ENCODE assay signal across 23 cellular contexts in the genomic region with DNA sequence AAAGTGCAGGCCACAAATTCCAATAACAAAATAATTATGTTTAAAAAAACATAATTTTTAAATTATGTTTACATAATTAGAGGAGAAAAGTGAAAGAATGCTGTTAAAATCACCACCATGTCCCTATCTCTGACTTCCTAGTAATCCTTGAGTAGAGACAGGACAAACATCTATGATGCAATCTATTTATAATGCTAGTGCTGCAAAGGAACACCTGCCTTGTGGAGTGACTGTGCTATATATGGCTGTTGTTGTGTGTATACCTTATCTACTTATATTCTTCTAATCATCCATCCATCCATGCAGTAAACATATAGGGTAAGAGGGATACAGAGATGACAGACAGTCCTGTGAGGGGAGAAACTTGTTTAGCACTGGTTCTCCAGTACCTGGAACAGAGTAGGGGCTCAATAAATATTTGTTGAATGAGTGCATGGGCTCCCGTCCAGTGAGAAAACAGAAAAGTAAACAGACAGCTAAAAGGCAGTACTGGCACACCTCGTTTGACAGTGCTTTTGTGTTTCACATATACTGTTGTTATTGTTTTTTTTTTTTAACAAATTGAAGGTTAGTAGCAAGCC.
DNase-seq lines count a peak whose midpoint lies in the region; ATAC-seq and TF ChIP-seq lines count a peak whose summit lies in the region.
"Had no signal": no experiment of that assay in that cellular context is flagged by ENCODE, and none has a peak within 500 bp of the region (broad histone marks: within the 10 kb centered on the region; RNA-seq: fewer than 3 reads in every experiment).

No MANE protein-coding gene starts in this region.

- POLR2A ChIA-PET in HEK293 (lab: Yijun Ruan, JAX), result no interaction called here

- peaks cover 4% of the 10 kb centered on the region for H3K4me1 Mint-ChIP-seq in progenitor cell of endocrine pancreas (ENCODE audit: low read depth)

- H3K36me3 Mint-ChIP-seq in progenitor cell of endocrine pancreas (ENCODE audit: insufficient read depth), result peaks cover 1% of the 10 kb centered on the region

- H3K4me3 ChIP-seq in HEK293 (ENCODE audit: low read depth, low read length) (no peak overlapping the region), RWPE2 (ENCODE audit: severe bottlenecking) (no peak overlapping the region)
- H3K4me3 ChIP-seq: heart left ventricle, ovary, skin epidermis, uterus had no signal

- H3K27me3 ChIP-seq in RWPE2 (ENCODE audit: insufficient read depth, poor library complexity, severe bottlenecking), result no peaks in the 10 kb centered on the region
- H3K27me3 ChIP-seq: heart left ventricle, ovary, uterus had no signal

- H3K36me3 ChIP-seq in HEK293 (ENCODE audit: control insufficient read depth in 2 of 2, insufficient read depth in 1 of 2, low read length in 2 of 2) (no peaks in the 10 kb centered on the region), RWPE2 (ENCODE audit: low read depth) (no peaks in the 10 kb centered on the region)
- H3K36me3 ChIP-seq: heart left ventricle, ovary, uterus had no signal

- no peak for TF ChIP-seq CTCF in HEK293 (tag by site-specific recombination; IDR thresholded peaks at IDR 0.05)
- TF ChIP-seq CTCF in RWPE2 (IDR thresholded peaks at IDR 0.05; ENCODE audit: poor library complexity, severe bottlenecking), result no peak
- TF ChIP-seq CTCF in progenitor cell of endocrine pancreas (IDR thresholded peaks at IDR 0.05; ENCODE audit: unreplicated experiment), result no peak

- peaks cover 9% of the 10 kb centered on the region for H3K9me3 Mint-ChIP-seq in progenitor cell of endocrine pancreas (ENCODE audit: low read depth)

- H3K27ac ChIP-seq in HEK293 (ENCODE audit: extremely low read depth, low read depth, low read length) (no peak overlapping the region), RWPE2 (ENCODE audit: poor library complexity, severe bottlenecking) (peak overlapping the region; percentile 14)
- H3K27ac ChIP-seq: heart left ventricle, HL-60, KMS-11, ovary, skin epidermis, uterus had no signal

- no peaks in the 10 kb centered on the region for H3K4me1 ChIP-seq in HEK293 (ENCODE audit: control insufficient read depth, insufficient read depth, low read length)
- peaks cover 28% of the 10 kb centered on the region for H3K4me1 ChIP-seq in RWPE2 (ENCODE audit: insufficient read depth, poor library complexity, severe bottlenecking)
- H3K4me1 ChIP-seq: heart left ventricle, uterus had no signal

- H3K4me3 Mint-ChIP-seq in progenitor cell of endocrine pancreas (ENCODE audit: low read depth), result no peak overlapping the region
- H3K4me3 Mint-ChIP-seq: naive B cell had no signal

- H3K27ac Mint-ChIP-seq in progenitor cell of endocrine pancreas, result peak overlapping the region; percentile 15
- H3K27ac Mint-ChIP-seq: naive B cell had no signal

- ATAC-seq in RWPE2 (ENCODE audit: low read depth), result peak; percentile 39
- ATAC-seq in HG03045 (IDR thresholded peaks at IDR 0.05; ENCODE audit: unreplicated experiment), result no peak
- ATAC-seq in HG03457 (IDR thresholded peaks at IDR 0.05; ENCODE audit: unreplicated experiment), result no peak
- ATAC-seq: heart left ventricle had no signal

- no peaks in the 10 kb centered on the region for H3K27me3 Mint-ChIP-seq in progenitor cell of endocrine pancreas
- H3K27me3 Mint-ChIP-seq: naive B cell had no signal

- peak; percentile 94 for DNase-seq in NCI-H2029 (lab: John Stamatoyannopoulos, UW)
- DNase-seq in RWPE2 (ENCODE audit: low spot score), result no peak
- DNase-seq in progenitor cell of endocrine pancreas (ENCODE audit: low spot score, unreplicated experiment), result no peak
- DNase-seq in retina, result no peak
- DNase-seq: activated CD4-positive, alpha-beta T cell treated with anti-CD3 and anti-CD28 coated beads, Interleukin-2, amount 50 U/mL, for 1 hour; activated naive CD4-positive, alpha-beta T cell; anterior cingulate cortex; cerebellar nuclear complex; effector CD8-positive, alpha-beta T cell; H7; heart left ventricle; naive B cell; NCI-H526 treated with DMSO at 0.1 percent for 48 hours; ovary; stimulated activated CD4-positive, alpha-beta T cell treated with anti-CD3 and anti-CD28 coated beads, Interleukin-4, amount 100 ng/mL, for 4 hours; T-helper 1 cell; uterus had no signal

- CTCF ChIA-PET in HEK293 (lab: Yijun Ruan, JAX), result no interaction called here

- H3K9me3 ChIP-seq in HEK293 (ENCODE audit: control insufficient read depth, insufficient read depth, low read depth, low read length) (no peaks in the 10 kb centered on the region), RWPE2 (ENCODE audit: severe bottlenecking) (no peaks in the 10 kb centered on the region)
- H3K9me3 ChIP-seq: ovary, uterus had no signal

TF ChIP-seq in HEK293, 187 proteins besides CTCF, POLR2A, EP300 and RAD21:
- TF ChIP-seq ATF2 (tag by site-specific recombination; IDR thresholded peaks at IDR 0.05; ENCODE audit: low read depth), result peak; percentile 10; the same call in 1 of the 2 replicates
- TF ChIP-seq ZNF112 (tag by site-specific recombination; IDR thresholded peaks at IDR 0.05), result no peak
